Comparison of ENCODE assay signal across 23 cellular contexts in the genomic region with DNA sequence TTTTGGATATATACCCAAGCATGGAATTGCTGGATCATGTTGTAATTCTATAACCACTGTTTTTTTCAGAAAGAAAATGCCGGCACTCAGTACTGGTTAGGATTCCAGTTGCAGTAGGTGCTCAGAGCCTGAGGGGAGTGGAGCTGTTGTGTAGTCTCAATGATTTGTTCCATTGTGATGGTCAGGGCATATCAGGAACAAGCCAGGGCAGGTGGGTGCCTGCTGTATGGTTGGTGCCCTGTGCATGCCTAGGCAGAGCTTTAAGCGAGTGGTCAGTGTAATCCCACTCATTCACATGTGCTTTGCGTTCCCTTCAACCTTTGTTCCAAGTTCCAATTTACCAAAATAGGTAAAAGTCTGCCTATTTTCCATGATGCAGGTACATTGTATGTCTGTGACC.
"Had no signal": no experiment of that assay in that cellular context is flagged by ENCODE, and none has a peak within 500 bp of the region (broad histone marks: within the 10 kb centered on the region; RNA-seq: fewer than 3 reads in every experiment).

No MANE protein-coding gene starts in this region.

- H3K9me3 ChIP-seq: right lobe of liver had no signal

- ATAC-seq: activated T-cell treated with anti-CD3 and anti-CD28 coated beads, Interleukin-2, amount 50 U/mL, for 72 hours; right lobe of liver; stimulated activated naive CD8-positive, alpha-beta T cell treated with anti-CD3 and anti-CD28 coated beads, Interleukin-15, amount 100 ng/mL, for 72 hours had no signal

- H3K36me3 ChIP-seq: right lobe of liver, tibial artery had no signal

- H3K27me3 ChIP-seq: hepatocyte, right lobe of liver, tibial artery had no signal

- H3K4me1 ChIP-seq: right lobe of liver had no signal

- H3K4me3 ChIP-seq: hepatocyte, right lobe of liver, skin epidermis, tibial artery had no signal

- H3K27ac ChIP-seq: hepatocyte, parathyroid adenoma, right lobe of liver had no signal

- DNase-seq: activated CD4-positive, alpha-beta memory T cell treated with anti-CD3 and anti-CD28 coated beads for 36 hours; activated CD4-positive, alpha-beta T cell treated with anti-CD3 and anti-CD28 coated beads for 48 hours; activated effector memory CD4-positive, alpha-beta T cell treated with Interleukin-2 at 50 U/mL for 16 hours; activated naive CD4-positive, alpha-beta T cell treated with anti-CD3 and anti-CD28 coated beads for 36 hours; activated naive CD8-positive, alpha-beta T cell treated with anti-CD3 and anti-CD28 coated beads, Interleukin-2, amount 10 ng/mL, durations not matched to agents 7 days and 5 days; activated T-cell treated with anti-CD3 and anti-CD28 coated beads, Interleukin-2, amount 50 U/mL, for 72 hours; amniotic stem cell; caudate nucleus; dermis blood vessel endothelial cell; effector CD8-positive, alpha-beta T cell; immature natural killer cell; kidney glomerular epithelial cell; nephron progenitor cell; nucleus accumbens; right lobe of liver; stimulated activated CD4-positive, alpha-beta T cell treated with anti-CD3 and anti-CD28 coated beads, Interleukin-1b, Interleukin-23, amount 100 ng/mL, for 48 hours; stimulated activated naive CD8-positive, alpha-beta T cell treated with anti-CD3 and anti-CD28 coated beads, Interleukin-15, amount 100 ng/mL, for 72 hours; SW 1271; T-helper 2 cell; tibial artery had no signal
